In the genomic region with DNA sequence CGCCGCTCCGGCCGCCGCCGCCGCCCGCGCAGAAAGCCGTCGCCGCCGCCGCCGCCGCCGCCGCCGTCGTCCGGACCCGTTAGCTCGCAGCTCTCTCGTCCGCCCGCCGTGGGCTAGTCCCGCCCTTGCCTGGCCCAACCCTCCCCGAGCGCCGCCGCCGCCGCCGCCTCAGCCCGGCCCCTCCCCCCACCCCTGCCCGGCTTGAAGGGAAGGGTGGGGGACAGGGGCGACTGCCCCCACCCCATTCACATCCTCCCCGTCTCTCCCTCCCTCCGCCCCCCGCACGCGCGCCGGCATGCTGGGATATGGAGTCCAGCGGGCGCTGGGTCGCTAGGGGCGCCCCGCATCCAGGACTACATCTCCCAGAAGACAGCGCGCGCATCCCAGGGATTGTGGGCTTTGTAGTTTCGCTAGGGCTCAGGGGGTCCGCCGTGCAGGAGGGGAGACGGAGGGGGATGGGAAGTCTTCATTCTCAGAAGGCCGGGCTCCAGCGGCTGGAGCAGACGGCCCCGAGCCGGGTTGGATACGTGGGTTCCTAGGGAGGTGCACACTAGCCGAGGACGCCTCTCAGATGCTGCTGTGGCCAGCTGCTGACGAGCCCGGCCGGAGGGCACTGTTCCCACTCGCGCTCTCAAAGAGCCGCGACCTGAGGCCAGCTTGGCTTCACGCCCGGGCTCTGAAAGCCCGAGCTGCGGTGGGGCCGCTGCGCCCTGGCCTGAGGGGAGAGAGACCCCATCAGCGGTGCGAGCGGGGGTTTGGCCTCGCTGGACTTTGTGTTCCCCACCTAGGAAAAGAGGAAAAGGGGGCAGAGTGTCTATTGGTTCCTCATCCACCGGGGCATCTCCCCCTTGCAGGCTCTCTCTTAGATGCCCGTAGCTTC, we compare ENCODE assay signal across 1 cellular context.
TF ChIP-seq lines count a peak whose summit lies in the region.

A gene with protein sequence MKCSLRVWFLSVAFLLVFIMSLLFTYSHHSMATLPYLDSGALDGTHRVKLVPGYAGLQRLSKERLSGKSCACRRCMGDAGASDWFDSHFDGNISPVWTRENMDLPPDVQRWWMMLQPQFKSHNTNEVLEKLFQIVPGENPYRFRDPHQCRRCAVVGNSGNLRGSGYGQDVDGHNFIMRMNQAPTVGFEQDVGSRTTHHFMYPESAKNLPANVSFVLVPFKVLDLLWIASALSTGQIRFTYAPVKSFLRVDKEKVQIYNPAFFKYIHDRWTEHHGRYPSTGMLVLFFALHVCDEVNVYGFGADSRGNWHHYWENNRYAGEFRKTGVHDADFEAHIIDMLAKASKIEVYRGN (minus strand): TSS at position 118 of the 880 bp plus-strand sequence. CDS start 40,570 bp downstream, outside the sequence.

TF ChIP-seq in HepG2, 621 proteins besides CTCF, POLR2A, EP300 and RAD21 (continued from another document and continues in another):
- TF ChIP-seq MYC (CRISPR knock-in tag; IDR thresholded peaks at IDR 0.05; ENCODE audit: borderline replicate concordance): peak; percentile 57; the same call in 1 of the 2 replicates
- TF ChIP-seq, protein P1, sequence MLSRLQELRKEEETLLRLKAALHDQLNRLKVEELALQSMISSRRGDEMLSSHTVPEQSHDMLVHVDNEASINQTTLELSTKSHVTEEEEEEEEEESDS (CRISPR knock-in tag; IDR thresholded peaks at IDR 0.05; ENCODE audit: borderline replicate concordance): no peak
- TF ChIP-seq, protein P2, sequence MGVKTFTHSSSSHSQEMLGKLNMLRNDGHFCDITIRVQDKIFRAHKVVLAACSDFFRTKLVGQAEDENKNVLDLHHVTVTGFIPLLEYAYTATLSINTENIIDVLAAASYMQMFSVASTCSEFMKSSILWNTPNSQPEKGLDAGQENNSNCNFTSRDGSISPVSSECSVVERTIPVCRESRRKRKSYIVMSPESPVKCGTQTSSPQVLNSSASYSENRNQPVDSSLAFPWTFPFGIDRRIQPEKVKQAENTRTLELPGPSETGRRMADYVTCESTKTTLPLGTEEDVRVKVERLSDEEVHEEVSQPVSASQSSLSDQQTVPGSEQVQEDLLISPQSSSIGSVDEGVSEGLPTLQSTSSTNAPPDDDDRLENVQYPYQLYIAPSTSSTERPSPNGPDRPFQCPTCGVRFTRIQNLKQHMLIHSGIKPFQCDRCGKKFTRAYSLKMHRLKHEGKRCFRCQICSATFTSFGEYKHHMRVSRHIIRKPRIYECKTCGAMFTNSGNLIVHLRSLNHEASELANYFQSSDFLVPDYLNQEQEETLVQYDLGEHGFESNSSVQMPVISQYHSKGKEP (CRISPR knock-in tag; IDR thresholded peaks at IDR 0.05): no peak; the same call in 1 of the 2 replicates
- TF ChIP-seq GZF1 (CRISPR knock-in tag; IDR thresholded peaks at IDR 0.05): no peak
- no peak; the same call in 1 of the 2 replicates for TF ChIP-seq ZNF430 (CRISPR knock-in tag; IDR thresholded peaks at IDR 0.05)
- TF ChIP-seq ZNF615 (CRISPR knock-in tag; IDR thresholded peaks at IDR 0.05; ENCODE audit: borderline replicate concordance): 0 out of 2 replicates have a peak, but pooled peaks have one; percentile 12
- peak; percentile 73; the same call in 1 of the 2 replicates for TF ChIP-seq CHD2 (IDR thresholded peaks at IDR 0.05; ENCODE audit: low read depth, low read length)
- TF ChIP-seq ONECUT2 (CRISPR knock-in tag; IDR thresholded peaks at IDR 0.05): no peak
- TF ChIP-seq ATAD3A (CRISPR knock-in tag; IDR thresholded peaks at IDR 0.05): no peak
- TF ChIP-seq ZNF264 (CRISPR knock-in tag; IDR thresholded peaks at IDR 0.05): no peak; the same call in 1 of the 2 replicates
- no peak for TF ChIP-seq ZBTB7B (CRISPR knock-in tag; IDR thresholded peaks at IDR 0.05)
- TF ChIP-seq ZNF17 (CRISPR knock-in tag; IDR thresholded peaks at IDR 0.05): no peak
- TF ChIP-seq ZNF605 (CRISPR knock-in tag; IDR thresholded peaks at IDR 0.05): peak; percentile 92
- TF ChIP-seq SP5 (CRISPR knock-in tag; IDR thresholded peaks at IDR 0.05; ENCODE audit: borderline replicate concordance, low read depth): 0 out of 2 replicates have a peak, but pooled peaks have one; percentile 44
- TF ChIP-seq ZNF513 (CRISPR knock-in tag; conservative IDR thresholded peaks at IDR 0.05): 0 out of 2 replicates have a peak, but pooled peaks have one; percentile 98
- no peak for TF ChIP-seq ZNF468 (CRISPR knock-in tag; IDR thresholded peaks at IDR 0.05)
- TF ChIP-seq THAP11 (CRISPR knock-in tag; IDR thresholded peaks at IDR 0.05): peak; percentile 97
- no peak for TF ChIP-seq ZNF530 (CRISPR knock-in tag; IDR thresholded peaks at IDR 0.05; ENCODE audit: low read depth)
- TF ChIP-seq HOXD1 (CRISPR knock-in tag; IDR thresholded peaks at IDR 0.05): no peak
- TF ChIP-seq TP53 (CRISPR knock-in tag; conservative IDR thresholded peaks at IDR 0.05): no peak; the same call in 1 of the 2 replicates
- TF ChIP-seq ZNF460 (CRISPR knock-in tag; IDR thresholded peaks at IDR 0.05; ENCODE audit: borderline replicate concordance): no peak; the same call in 1 of the 2 replicates
- peak; percentile 9; the same call in 1 of the 2 replicates for TF ChIP-seq SOX5 (CRISPR knock-in tag; IDR thresholded peaks at IDR 0.05; ENCODE audit: borderline replicate concordance)
- peak; percentile 94 for TF ChIP-seq ZNF556 (CRISPR knock-in tag; IDR thresholded peaks at IDR 0.05; ENCODE audit: borderline replicate concordance)
- TF ChIP-seq KDM4B (CRISPR knock-in tag; IDR thresholded peaks at IDR 0.05): peak; percentile 79
- no peak for TF ChIP-seq CC2D1A (CRISPR knock-in tag; IDR thresholded peaks at IDR 0.05)
- TF ChIP-seq ZSCAN9 (CRISPR knock-in tag; IDR thresholded peaks at IDR 0.05; ENCODE audit: borderline replicate concordance): no peak; the same call in 1 of the 2 replicates
- no peak for TF ChIP-seq SAFB2 (CRISPR knock-in tag; IDR thresholded peaks at IDR 0.05; ENCODE audit: borderline replicate concordance, low read depth)
- TF ChIP-seq TBL1XR1 (IDR thresholded peaks at IDR 0.05; ENCODE audit: borderline replicate concordance, low read length, partially characterized antibody): peak; percentile 94
- TF ChIP-seq, protein P3, sequence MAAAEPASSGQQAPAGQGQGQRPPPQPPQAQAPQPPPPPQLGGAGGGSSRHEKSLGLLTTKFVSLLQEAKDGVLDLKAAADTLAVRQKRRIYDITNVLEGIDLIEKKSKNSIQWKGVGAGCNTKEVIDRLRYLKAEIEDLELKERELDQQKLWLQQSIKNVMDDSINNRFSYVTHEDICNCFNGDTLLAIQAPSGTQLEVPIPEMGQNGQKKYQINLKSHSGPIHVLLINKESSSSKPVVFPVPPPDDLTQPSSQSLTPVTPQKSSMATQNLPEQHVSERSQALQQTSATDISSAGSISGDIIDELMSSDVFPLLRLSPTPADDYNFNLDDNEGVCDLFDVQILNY (CRISPR knock-in tag; conservative IDR thresholded peaks at IDR 0.05): 0 out of 2 replicates have a peak, but pooled peaks have one; percentile 16
- TF ChIP-seq MXD4 (CRISPR knock-in tag; IDR thresholded peaks at IDR 0.05): peak; percentile 45; the same call in 1 of the 2 replicates
- no peak; the same call in 1 of the 2 replicates for TF ChIP-seq ZNF546 (CRISPR knock-in tag; conservative IDR thresholded peaks at IDR 0.05)
- peak; percentile 97 for TF ChIP-seq TOPORS (CRISPR knock-in tag; IDR thresholded peaks at IDR 0.05)
- TF ChIP-seq ZNF121 (CRISPR knock-in tag; IDR thresholded peaks at IDR 0.05): no peak
- 0 out of 2 replicates have a peak, but pooled peaks have one; percentile 43 for TF ChIP-seq HNRNPL (IDR thresholded peaks at IDR 0.05; ENCODE audit: low read depth, low read length)
- no peak for TF ChIP-seq TCF12 (IDR thresholded peaks at IDR 0.05)
- TF ChIP-seq TCF12 (CRISPR knock-in tag; IDR thresholded peaks at IDR 0.05): peak; percentile 86
- no peak for TF ChIP-seq TERF1 (CRISPR knock-in tag; IDR thresholded peaks at IDR 0.05)
- TF ChIP-seq TEF (CRISPR knock-in tag; IDR thresholded peaks at IDR 0.05): 0 out of 2 replicates have a peak, but pooled peaks have one; percentile 18
- TF ChIP-seq PLSCR1 (CRISPR knock-in tag; IDR thresholded peaks at IDR 0.05; ENCODE audit: borderline replicate concordance): no peak
- TF ChIP-seq HDAC6 (IDR thresholded peaks at IDR 0.05; ENCODE audit: low read depth, low read length): no peak
- TF ChIP-seq HHEX (CRISPR knock-in tag; IDR thresholded peaks at IDR 0.05): no peak
- TF ChIP-seq FOXA3 (CRISPR knock-in tag; IDR thresholded peaks at IDR 0.05): peak; percentile 43; the same call in 1 of the 2 replicates
- no peak for TF ChIP-seq TEAD2 (CRISPR knock-in tag; IDR thresholded peaks at IDR 0.05)
- TF ChIP-seq ZNF225 (CRISPR knock-in tag; IDR thresholded peaks at IDR 0.05): no peak; the same call in 1 of the 2 replicates
- no peak for TF ChIP-seq MAF1 (CRISPR knock-in tag; IDR thresholded peaks at IDR 0.05; ENCODE audit: borderline replicate concordance)
- TF ChIP-seq ZNF280D (CRISPR knock-in tag; IDR thresholded peaks at IDR 0.05): 0 out of 2 replicates have a peak, but pooled peaks have one; percentile 18
- peak; percentile 73 for TF ChIP-seq ZSCAN25 (CRISPR knock-in tag; IDR thresholded peaks at IDR 0.05)
- peak; percentile 11; the same call in 1 of the 2 replicates for TF ChIP-seq ELF3 (CRISPR knock-in tag; IDR thresholded peaks at IDR 0.05)
- 0 out of 2 replicates have a peak, but pooled peaks have one; percentile 15 for TF ChIP-seq GTF3A (CRISPR knock-in tag; conservative IDR thresholded peaks at IDR 0.05)
- peak; percentile 74; the same call in 1 of the 2 replicates for TF ChIP-seq ZNF580 (CRISPR knock-in tag; IDR thresholded peaks at IDR 0.05; ENCODE audit: borderline replicate concordance, low read depth)
- TF ChIP-seq, protein P4, sequence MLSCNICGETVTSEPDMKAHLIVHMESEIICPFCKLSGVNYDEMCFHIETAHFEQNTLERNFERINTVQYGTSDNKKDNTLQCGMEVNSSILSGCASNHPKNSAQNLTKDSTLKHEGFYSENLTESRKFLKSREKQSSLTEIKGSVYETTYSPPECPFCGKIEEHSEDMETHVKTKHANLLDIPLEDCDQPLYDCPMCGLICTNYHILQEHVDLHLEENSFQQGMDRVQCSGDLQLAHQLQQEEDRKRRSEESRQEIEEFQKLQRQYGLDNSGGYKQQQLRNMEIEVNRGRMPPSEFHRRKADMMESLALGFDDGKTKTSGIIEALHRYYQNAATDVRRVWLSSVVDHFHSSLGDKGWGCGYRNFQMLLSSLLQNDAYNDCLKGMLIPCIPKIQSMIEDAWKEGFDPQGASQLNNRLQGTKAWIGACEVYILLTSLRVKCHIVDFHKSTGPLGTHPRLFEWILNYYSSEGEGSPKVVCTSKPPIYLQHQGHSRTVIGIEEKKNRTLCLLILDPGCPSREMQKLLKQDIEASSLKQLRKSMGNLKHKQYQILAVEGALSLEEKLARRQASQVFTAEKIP (CRISPR knock-in tag; IDR thresholded peaks at IDR 0.05; ENCODE audit: borderline replicate concordance): no peak
